Comparison of ENCODE assay signal across 8 cellular contexts in genomic region chr1:246492611-246493245, GRCh38. TPM values are rescaled to one million over a fixed set of nuclear protein-coding genes. Genes with fewer than 3 reads are reported as not detected.
A peak's percentile ranks its signal among the peaks of the same experiment; 100 is the strongest.
DNase-seq lines count a peak whose midpoint lies in the region; ATAC-seq and TF ChIP-seq lines count a peak whose summit lies in the region.

No MANE protein-coding gene starts in this region.

- in situ Hi-C loops in brain microvascular endothelial cell (cut with HindIII; ENCODE audit: low pct_ligation_motif_present, low sequenced_read_pairs): no loop called here

- ATAC-seq in activated CD8-positive, alpha-beta memory T cell treated with anti-CD3 and anti-CD28 coated beads, Interleukin-2, amount 10 ng/mL, durations not matched to agents 7 days and 5 days: peak; percentile 49
- ATAC-seq in HG03354 (IDR thresholded peaks at IDR 0.05; ENCODE audit: poor library complexity, severe bottlenecking, unreplicated experiment): no peak

- no peak overlapping the region for H3K27ac Mint-ChIP-seq in activated CD8-positive, alpha-beta memory T cell treated with anti-CD3 and anti-CD28 coated beads, Interleukin-2, amount 10 ng/mL, durations not matched to agents 7 days and 5 days

- no peak overlapping the region for H3K4me3 Mint-ChIP-seq in activated CD8-positive, alpha-beta memory T cell treated with anti-CD3 and anti-CD28 coated beads, Interleukin-2, amount 10 ng/mL, durations not matched to agents 7 days and 5 days

- H3K4me3 ChIP-seq in MG63 (no peak overlapping the region), brain microvascular endothelial cell (ENCODE audit: low read depth, low read length) (no peak overlapping the region)

- H3K9me3 Mint-ChIP-seq in activated CD8-positive, alpha-beta memory T cell treated with anti-CD3 and anti-CD28 coated beads, Interleukin-2, amount 10 ng/mL, durations not matched to agents 7 days and 5 days (ENCODE audit: low read depth): no peaks in the 10 kb centered on the region

- no peaks in the 10 kb centered on the region for H3K27me3 Mint-ChIP-seq in activated CD8-positive, alpha-beta memory T cell treated with anti-CD3 and anti-CD28 coated beads, Interleukin-2, amount 10 ng/mL, durations not matched to agents 7 days and 5 days

- peak; percentile 91 for TF ChIP-seq CTCF in brain microvascular endothelial cell (IDR thresholded peaks at IDR 0.05; ENCODE audit: low read depth, low read length, missing control alignments)

- H3K36me3 Mint-ChIP-seq in activated CD8-positive, alpha-beta memory T cell treated with anti-CD3 and anti-CD28 coated beads, Interleukin-2, amount 10 ng/mL, durations not matched to agents 7 days and 5 days: no peaks in the 10 kb centered on the region

- H3K36me3 ChIP-seq in MG63: no peaks in the 10 kb centered on the region
- H3K36me3 ChIP-seq in brain microvascular endothelial cell (replicated peaks): no peaks in the 10 kb centered on the region

- no peaks in the 10 kb centered on the region for H3K9me3 ChIP-seq in MG63

- H3K27me3 ChIP-seq in MG63 (no peaks in the 10 kb centered on the region), brain microvascular endothelial cell (replicated peaks) (no peaks in the 10 kb centered on the region)

- H3K4me1 Mint-ChIP-seq in activated CD8-positive, alpha-beta memory T cell treated with anti-CD3 and anti-CD28 coated beads, Interleukin-2, amount 10 ng/mL, durations not matched to agents 7 days and 5 days: peaks cover 5% of the 10 kb centered on the region

- H3K27ac ChIP-seq in brain microvascular endothelial cell: no peak overlapping the region

- CTCF ChIA-PET in activated CD8-positive, alpha-beta memory T cell treated with anti-CD3 and anti-CD28 coated beads, Interleukin-2, amount 10 ng/mL, durations not matched to agents 7 days and 5 days (lab: Charles Lee): interaction anchor here (0.8 to 1.8 kb wide), 5 partner anchors 16 to 1339 kb away, joined by 3 to 9 read pairs (median 5); partner anchors contain the start of genes CNST and TFB2M

- peak; percentile 59 for DNase-seq in activated CD8-positive, alpha-beta memory T cell treated with anti-CD3 and anti-CD28 coated beads, Interleukin-2, amount 10 ng/mL, durations not matched to agents 7 days and 5 days
- no peak for DNase-seq in activated CD8-positive, alpha-beta memory T cell treated with anti-CD3 and anti-CD28 coated beads, Interleukin-2, amount 50 U/mL, for 48 hours
- peak; percentile 59 for DNase-seq in MG63
- peak; percentile 67 for DNase-seq in RPMI8226
- DNase-seq in brain microvascular endothelial cell: peak; percentile 65
- peak; percentile 77 for DNase-seq in iPS-NIHi11 (ENCODE audit: low spot score)
- DNase-seq in stimulated activated CD4-positive, alpha-beta T cell treated with anti-CD3 and anti-CD28 coated beads, Interleukin-12 subunit alpha, Interleukin-12 subunit beta, amount 100 ng/mL, for 4 hours: peak; percentile 35

RNA-seq across cellular contexts. Expression of gene SMYD3, which starts 14.4 kb away (rescaled TPM):
- 10 to 100 TPM; 18.1 to 26.8 TPM for total RNA-seq in activated CD8-positive, alpha-beta memory T cell treated with anti-CD3 and anti-CD28 coated beads, Interleukin-2, amount 10 ng/mL, durations not matched to agents 7 days and 5 days
- total RNA-seq in MG63 (2014; rRNA removed; shearing (Covaris generic); ENCODE audit: low replicate concordance): 33.3 and 46.6 TPM in 2 replicates
